28 cellular contexts compared by ENCODE assay signal in the genomic region with DNA sequence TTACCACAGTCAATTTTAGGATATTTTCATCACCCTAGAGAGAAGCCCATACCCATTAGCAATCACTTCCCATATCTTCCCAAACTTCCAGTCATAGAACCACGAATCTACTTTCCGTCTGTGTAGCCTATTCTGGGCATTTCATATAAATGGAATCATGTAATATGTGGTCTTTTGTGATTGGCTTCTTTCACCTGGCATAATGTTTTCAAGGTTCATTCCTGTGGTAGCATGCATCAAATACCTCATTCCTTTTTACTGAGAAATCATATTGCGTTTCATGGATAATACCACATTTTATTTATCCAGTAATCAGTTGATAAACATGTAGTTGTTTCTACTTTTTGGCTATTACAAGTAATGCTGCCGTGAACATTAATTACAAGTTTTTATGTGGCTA. TPM values are rescaled to one million over a fixed set of nuclear protein-coding genes. Genes with fewer than 3 reads are reported as not detected.
DNase-seq lines count a peak whose midpoint lies in the region; ATAC-seq and TF ChIP-seq lines count a peak whose summit lies in the region.
"Had no signal": no experiment of that assay in that cellular context is flagged by ENCODE, and none has a peak within 500 bp of the region (broad histone marks: within the 10 kb centered on the region; RNA-seq: fewer than 3 reads in every experiment).

No MANE protein-coding gene starts in this region.

- CTCF ChIA-PET in PC-9 (lab: Charles Lee): no interaction called here

- H3K9me2 ChIP-seq in PC-9 (ENCODE audit: insufficient read depth): no peaks in the 10 kb centered on the region

- H3K9me3 ChIP-seq in right atrium auricular region (no peaks in the 10 kb centered on the region), PC-9 (ENCODE audit: insufficient read depth, low read depth) (no peaks in the 10 kb centered on the region)
- H3K9me3 ChIP-seq: HAP-1, Peyer's patch, prostate gland, thyroid gland had no signal

- intact Hi-C loops in left cardiac atrium (cut with DNase I) (no loop called here), PC-9 (cut with micrococcal nuclease; ENCODE audit: unreplicated experiment) (no loop called here)

- no peak overlapping the region for H2AFZ ChIP-seq in PC-9

- H3K36me3 Mint-ChIP-seq in immature natural killer cell: peaks cover 4 to 9% (median 5%) of the 10 kb centered on the region in 3 donors

- POLR2A ChIA-PET in PC-9 (lab: Charles Lee; ENCODE audit: unreplicated experiment): no interaction called here

- H3K27ac ChIP-seq in right atrium auricular region: peak overlapping the region; percentile 6 to 85
- no peak overlapping the region for H3K27ac ChIP-seq in PC-9
- H3K27ac ChIP-seq: Peyer's patch, prostate gland, thyroid gland had no signal

- DNase-seq in right atrium auricular region (ENCODE audit: low spot score) (no peak), left cardiac atrium (no peak), astrocyte of the hippocampus (ENCODE audit: low read depth, low spot score) (peak; percentile 65), iris pigment epithelial cell (ENCODE audit: low read depth) (peak; percentile 81), DMS53 treated with DMSO at 0.1 percent for 48 hours (lab: John Stamatoyannopoulos, UW; ENCODE audit: unreplicated experiment) (no peak), immature natural killer cell (no peak), PC-9 (no peak), T1000 (lab: John Stamatoyannopoulos, UW) (no peak)
- DNase-seq: activated CD4-positive, alpha-beta T cell treated with anti-CD3 and anti-CD28 coated beads, Interleukin-2, amount 50 U/mL, for 4 hours; activated naive CD4-positive, alpha-beta T cell treated with anti-CD3 and anti-CD28 coated beads for 36 hours; amygdala; DMS153; GDM1; mesenchymal stem cell; MM.1S; NCI-H2029; NCI-H526 treated with DMSO at 0.1 percent for 48 hours; Peyer's patch; SIG-M5; small intestine; stimulated activated naive CD8-positive, alpha-beta T cell treated with anti-CD3 and anti-CD28 coated beads, Interleukin-15, amount 100 ng/mL, for 72 hours; T-cell; thyroid gland had no signal

- H3F3A ChIP-seq in PC-9 (ENCODE audit: insufficient read depth, low read depth): no peaks in the 10 kb centered on the region

- no peaks in the 10 kb centered on the region for H3K9me3 Mint-ChIP-seq in immature natural killer cell
- H3K9me3 Mint-ChIP-seq: activated naive CD4-positive, alpha-beta T cell treated with anti-CD3 and anti-CD28 coated beads for 36 hours; central memory CD8-positive, alpha-beta T cell; stimulated activated naive CD8-positive, alpha-beta T cell treated with anti-CD3 and anti-CD28 coated beads, Interleukin-15, amount 100 ng/mL, for 72 hours; T-cell had no signal

- peaks cover 0 to 1% (median 0%) of the 10 kb centered on the region in 3 donors for H3K27me3 Mint-ChIP-seq in immature natural killer cell (ENCODE audit: low read depth in 3 of 3)
- H3K27me3 Mint-ChIP-seq: B cell; central memory CD8-positive, alpha-beta T cell; stimulated activated naive CD8-positive, alpha-beta T cell treated with anti-CD3 and anti-CD28 coated beads, Interleukin-15, amount 100 ng/mL, for 72 hours; T-cell had no signal

- H3K36me3 ChIP-seq in right atrium auricular region (no peaks in the 10 kb centered on the region), PC-9 (ENCODE audit: low read depth) (no peaks in the 10 kb centered on the region)
- H3K36me3 ChIP-seq: HAP-1, Peyer's patch, prostate gland, thyroid gland had no signal

- no peak for TF ChIP-seq CTCF in right atrium auricular region (IDR thresholded peaks at IDR 0.05)
- TF ChIP-seq CTCF in PC-9 (conservative IDR thresholded peaks at IDR 0.05): no peak

- peaks cover 21 to 53% of the 10 kb centered on the region in 2 donors for H3K4me1 Mint-ChIP-seq in immature natural killer cell

- BruUV-seq in PC-9 (replicated peaks; lab: Mats Ljungman, UMichigan): no TSS peak

- ATAC-seq in left cardiac atrium: no peak
- ATAC-seq: stimulated activated naive CD8-positive, alpha-beta T cell treated with anti-CD3 and anti-CD28 coated beads, Interleukin-15, amount 100 ng/mL, for 72 hours; T-cell had no signal

- no peak overlapping the region for H3K4me3 ChIP-seq in right atrium auricular region
- no peak overlapping the region for H3K4me3 ChIP-seq in PC-9
- H3K4me3 ChIP-seq: HAP-1, K562, Peyer's patch, prostate gland, thyroid gland had no signal

- no peak overlapping the region for H3K4me2 ChIP-seq in PC-9

- H3K79me2 ChIP-seq in PC-9 (ENCODE audit: low read depth): peaks cover 24% of the 10 kb centered on the region

- H3K27ac Mint-ChIP-seq in immature natural killer cell: peak overlapping the region in 2 of 6 donors; percentile 12 to 40
- H3K27ac Mint-ChIP-seq: activated naive CD4-positive, alpha-beta T cell treated with anti-CD3 and anti-CD28 coated beads for 36 hours; B cell; stimulated activated naive CD8-positive, alpha-beta T cell treated with anti-CD3 and anti-CD28 coated beads, Interleukin-15, amount 100 ng/mL, for 72 hours; T-cell had no signal

- H4K20me1 ChIP-seq in PC-9 (ENCODE audit: insufficient read depth): peaks cover 4% of the 10 kb centered on the region

- H3K4me3 Mint-ChIP-seq in immature natural killer cell: no peak overlapping the region
- H3K4me3 Mint-ChIP-seq: activated naive CD4-positive, alpha-beta T cell treated with anti-CD3 and anti-CD28 coated beads for 36 hours; B cell; central memory CD8-positive, alpha-beta T cell; stimulated activated naive CD8-positive, alpha-beta T cell treated with anti-CD3 and anti-CD28 coated beads, Interleukin-15, amount 100 ng/mL, for 72 hours; T-cell had no signal

- H3K27me3 ChIP-seq in right atrium auricular region (no peaks in the 10 kb centered on the region), PC-9 (ENCODE audit: insufficient read depth, low read depth) (no peaks in the 10 kb centered on the region)
- H3K27me3 ChIP-seq: Peyer's patch, thyroid gland had no signal

- H3K4me1 ChIP-seq in right atrium auricular region (peaks cover 0 to 44% of the 10 kb centered on the region in 2 donors), PC-9 (replicated peaks; ENCODE audit: insufficient read depth) (no peaks in the 10 kb centered on the region)
- H3K4me1 ChIP-seq: HAP-1 had no signal

RNA-seq across cellular contexts. Expression of a gene that starts 21.5 kb away (rescaled TPM):
- total RNA-seq in right atrium auricular region: 10 to 100 TPM; 26.8 to 29.1 TPM
- 10 to 100 TPM; 20.0 to 22.2 TPM for total RNA-seq in left cardiac atrium
- polyA plus RNA-seq in immature natural killer cell: 10 to 100 TPM in 2 of 3 donors, 1 to 10 TPM in 1; 9.9 to 25.8 (median 20.7) TPM
- 34.1 and 45.8 TPM in 2 replicates for total RNA-seq in PC-9 (2021)

Comparison
In these comparisons a context has a peak if more than half of its experiments do, and no peak if none do; other contexts are left out.
1. DNase-seq: peak in astrocyte of the hippocampus (single experiment) and iris pigment epithelial cell (single experiment); none in right atrium auricular region (single experiment), left cardiac atrium (single experiment), DMS53 treated with DMSO at 0.1 percent for 48 hours (single experiment), immature natural killer cell (0 of 3), PC-9 (0 of 2) and T1000 (single experiment).